ENCODE assay signal across 14 cellular contexts in the genomic region with DNA sequence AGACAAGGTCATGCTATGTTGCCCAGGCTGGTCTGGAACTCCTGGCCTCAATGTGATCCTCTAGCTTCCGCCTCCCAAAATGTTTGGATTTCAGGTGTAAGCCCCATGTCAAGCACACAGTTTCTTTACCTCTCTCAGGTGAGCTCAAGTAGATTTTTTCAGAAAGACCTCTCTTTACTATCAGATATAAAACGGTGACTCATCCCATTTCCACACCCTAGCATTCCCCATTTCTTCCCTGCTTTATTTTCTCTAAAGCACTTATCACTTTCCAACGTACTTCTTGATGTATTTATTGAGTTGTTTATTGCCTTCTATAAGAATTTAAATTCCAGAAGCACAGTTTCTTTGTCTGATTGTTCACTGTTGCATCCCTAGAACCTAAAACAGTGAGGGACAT.
"Had no signal": no experiment of that assay in that cellular context is flagged by ENCODE, and none has a peak within 500 bp of the region (broad histone marks: within the 10 kb centered on the region; RNA-seq: fewer than 3 reads in every experiment).

No MANE protein-coding gene starts in this region.

- H3K9me3 ChIP-seq: left lung, ovary, testis had no signal

- ATAC-seq: foreskin keratinocyte, left lung had no signal

- H3K27me3 ChIP-seq: brain microvascular endothelial cell, dorsolateral prefrontal cortex, foreskin keratinocyte, left lung, neural progenitor cell, ovary, testis had no signal

- H2AFZ ChIP-seq: neural progenitor cell had no signal

- H3K27ac Mint-ChIP-seq: activated naive CD4-positive, alpha-beta T cell treated with anti-CD3 and anti-CD28 coated beads, Interleukin-2, amount 50 U/mL, for 24 hours; neural progenitor cell; stimulated activated naive CD8-positive, alpha-beta T cell treated with anti-CD3 and anti-CD28 coated beads, Interleukin-15, Interleukin-2, amounts not matched to agents 100 ng/mL and 50 ng/mL, for 24 hours had no signal

- DNase-seq: activated CD4-positive, alpha-beta T cell treated with anti-CD3 and anti-CD28 coated beads, Interleukin-2, amount 50 U/mL, for 1 hour; activated CD4-positive, CD25-positive, alpha-beta regulatory T cell; activated T-cell treated with anti-CD3 and anti-CD28 coated beads, Interleukin-2, amount 50 U/mL, for 1 hour; brain microvascular endothelial cell; dorsolateral prefrontal cortex; head of caudate nucleus; left lung; ovary; stimulated activated CD4-positive, alpha-beta T cell treated with anti-CD3 and anti-CD28 coated beads, Interleukin-2, amount 100 ng/mL, for 48 hours; testis had no signal

- H3K4me3 ChIP-seq: dorsolateral prefrontal cortex, left lung, neural progenitor cell, ovary, testis had no signal

- H3K9ac ChIP-seq: neural progenitor cell had no signal

- H3K36me3 ChIP-seq: brain microvascular endothelial cell, neural progenitor cell, ovary had no signal

- H3K9me3 Mint-ChIP-seq: activated naive CD4-positive, alpha-beta T cell treated with anti-CD3 and anti-CD28 coated beads, Interleukin-2, amount 50 U/mL, for 24 hours; neural progenitor cell; stimulated activated naive CD8-positive, alpha-beta T cell treated with anti-CD3 and anti-CD28 coated beads, Interleukin-15, Interleukin-2, amounts not matched to agents 100 ng/mL and 50 ng/mL, for 24 hours had no signal

- H3K27me3 Mint-ChIP-seq: activated naive CD4-positive, alpha-beta T cell treated with anti-CD3 and anti-CD28 coated beads, Interleukin-2, amount 50 U/mL, for 24 hours; stimulated activated naive CD8-positive, alpha-beta T cell treated with anti-CD3 and anti-CD28 coated beads, Interleukin-15, Interleukin-2, amounts not matched to agents 100 ng/mL and 50 ng/mL, for 24 hours had no signal

- H3K4me2 ChIP-seq: neural progenitor cell had no signal

- H3K4me3 Mint-ChIP-seq: activated naive CD4-positive, alpha-beta T cell treated with anti-CD3 and anti-CD28 coated beads, Interleukin-2, amount 50 U/mL, for 24 hours; neural progenitor cell; stimulated activated naive CD8-positive, alpha-beta T cell treated with anti-CD3 and anti-CD28 coated beads, Interleukin-15, Interleukin-2, amounts not matched to agents 100 ng/mL and 50 ng/mL, for 24 hours had no signal

- H3K27ac ChIP-seq: brain microvascular endothelial cell, dorsolateral prefrontal cortex, foreskin keratinocyte, left lung, neural progenitor cell, ovary, testis had no signal
